ENCODE assay signal across 16 cellular contexts in genomic region chr15:98893407-98893806, GRCh38.
"Had no signal": no experiment of that assay in that cellular context is flagged by ENCODE, and none has a peak within 500 bp of the region (broad histone marks: within the 10 kb centered on the region; RNA-seq: fewer than 3 reads in every experiment).

No MANE protein-coding gene starts in this region.

- H3K27ac ChIP-seq: dorsolateral prefrontal cortex, esophagus muscularis mucosa, neural progenitor cell, pancreas, SK-N-MC had no signal

- FAIRE-seq: bronchial epithelial cell, pancreas had no signal

- ATAC-seq: left ventricle myocardium superior, pancreas had no signal

- H3K9me3 Mint-ChIP-seq: naive B cell, neural progenitor cell had no signal

- DNase-seq: activated CD4-positive, alpha-beta T cell treated with anti-CD3 and anti-CD28 coated beads, Interleukin-2, amount 50 U/mL, for 1 hour; activated naive CD4-positive, alpha-beta T cell; activated T-cell treated with anti-CD3 and anti-CD28 coated beads for 4 hours; aorta; dorsolateral prefrontal cortex; left ventricle myocardium superior; midbrain; naive B cell; pancreas; sigmoid colon; stimulated activated CD4-positive, alpha-beta T cell treated with anti-CD3 and anti-CD28 coated beads, Interleukin-2, amount 100 ng/mL, for 24 hours; upper lobe of left lung had no signal

- H3K27me3 Mint-ChIP-seq: naive B cell had no signal

- H3K4me1 Mint-ChIP-seq: naive B cell had no signal

- H3K9me3 ChIP-seq: esophagus muscularis mucosa, pancreas, sigmoid colon, upper lobe of left lung had no signal

- H3K4me2 ChIP-seq: neural progenitor cell had no signal

- H3K4me3 Mint-ChIP-seq: naive B cell, neural progenitor cell had no signal

- H3K36me3 ChIP-seq: neural progenitor cell, sigmoid colon had no signal

- H2AFZ ChIP-seq: neural progenitor cell had no signal

- H3K4me3 ChIP-seq: dorsolateral prefrontal cortex, esophagus muscularis mucosa, neural progenitor cell, pancreas, sigmoid colon, SK-N-MC, upper lobe of left lung had no signal

- H3K4me1 ChIP-seq: pancreas had no signal

- H3K9ac ChIP-seq: neural progenitor cell had no signal

- H3K27me3 ChIP-seq: dorsolateral prefrontal cortex, esophagus muscularis mucosa, neural progenitor cell, pancreas, sigmoid colon, upper lobe of left lung had no signal

- H3K27ac Mint-ChIP-seq: neural progenitor cell had no signal
